8 cellular contexts compared by ENCODE assay signal in the genomic region with DNA sequence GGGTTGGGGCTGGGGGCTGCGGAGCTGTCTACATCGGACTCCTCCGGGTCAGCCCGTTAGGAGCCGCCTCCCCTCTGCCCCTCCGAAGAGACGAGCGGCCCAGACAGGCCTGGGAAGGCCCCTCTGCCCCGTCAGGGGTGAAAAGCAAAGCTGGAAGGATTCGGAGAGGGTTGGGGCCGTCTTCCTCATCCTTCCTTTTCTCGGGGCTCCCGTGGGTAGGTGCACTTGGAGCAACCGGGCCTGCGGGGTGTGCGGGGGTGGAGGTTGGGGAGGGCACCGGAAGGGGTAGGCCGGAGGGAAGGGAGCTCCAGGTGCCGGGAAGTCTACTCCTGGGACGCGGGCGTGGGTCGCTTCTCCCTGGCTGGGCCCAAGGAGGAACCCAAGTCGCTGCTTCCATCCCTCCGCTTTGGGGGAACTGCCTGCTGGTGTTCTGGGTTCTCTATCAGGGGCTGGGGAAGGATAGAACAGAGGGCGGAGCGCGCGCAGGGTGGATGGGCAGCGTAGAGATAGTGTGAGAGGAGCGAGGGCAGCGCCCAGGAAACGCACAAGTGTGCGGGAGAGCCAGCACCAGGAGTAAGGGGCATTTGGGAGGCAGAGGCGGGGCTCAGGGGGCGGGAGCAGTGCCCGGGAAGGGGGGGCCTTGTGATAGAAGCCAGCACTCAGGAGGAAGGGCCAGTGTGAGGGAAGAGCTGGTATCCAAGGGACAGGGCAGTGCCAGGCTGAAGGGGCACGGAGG. TPM values are rescaled to one million over a fixed set of nuclear protein-coding genes. Genes with fewer than 3 reads are reported as not detected.
DNase-seq lines count a peak whose midpoint lies in the region; ATAC-seq and TF ChIP-seq lines count a peak whose summit lies in the region.

No MANE protein-coding gene starts in this region.

- H3K4me3 ChIP-seq in Loucy (ENCODE audit: low read length, poor library complexity, severe bottlenecking): peak overlapping the region; percentile 85

- H2AFZ ChIP-seq in Loucy (ENCODE audit: low read length): peak overlapping the region; percentile 90

- H3K4me1 Mint-ChIP-seq in CD14-positive monocyte: peaks cover 30% of the 10 kb centered on the region

- H3K9me3 Mint-ChIP-seq in CD14-positive monocyte: peaks cover 0 to 2% (median 0%) of the 10 kb centered on the region in 7 donors

- H4K20me1 ChIP-seq in Loucy (ENCODE audit: insufficient read depth, low read length, poor library complexity, severe bottlenecking): peaks cover 15% of the 10 kb centered on the region

- H3K4me3 Mint-ChIP-seq in CD14-positive monocyte: peak overlapping the region; percentile 92 to 97

- H3K9me2 ChIP-seq in Loucy (replicated peaks; ENCODE audit: low read depth, low read length): no peaks in the 10 kb centered on the region

- intact Hi-C loops in CD14-positive monocyte (cut with micrococcal nuclease): no loop called here

- peaks cover 26% of the 10 kb centered on the region for H3K4me1 ChIP-seq in Loucy (ENCODE audit: insufficient read depth, low read length, poor library complexity, severe bottlenecking)

- H3K27ac Mint-ChIP-seq in CD14-positive monocyte: peak overlapping the region; percentile 59 to 91 (median 85)

- peaks cover 43% of the 10 kb centered on the region for H3K79me2 ChIP-seq in Loucy (ENCODE audit: insufficient read depth, low read length)

- in situ Hi-C loops in T47D (cut with HindIII; ENCODE audit: low pct_unique_long_range_greater_than_20kb, low sequenced_read_pairs): no loop called here

- TF ChIP-seq CTCF in CD14-positive monocyte (IDR thresholded peaks at IDR 0.05) (no peak), Loucy (conservative IDR thresholded peaks at IDR 0.05; ENCODE audit: low read length) (no peak)

- no peaks in the 10 kb centered on the region for H3K27me3 ChIP-seq in Loucy (ENCODE audit: insufficient read depth, low read length, poor library complexity, severe bottlenecking)

- peak overlapping the region; percentile 73 for H3K4me2 ChIP-seq in Loucy (ENCODE audit: low read depth, low read length, poor library complexity, severe bottlenecking)

- H3K9me3 ChIP-seq in Loucy (ENCODE audit: insufficient read depth, low read depth, low read length): no peaks in the 10 kb centered on the region

- H3K36me3 ChIP-seq in Loucy (ENCODE audit: insufficient read depth, low read length): peaks cover 4% of the 10 kb centered on the region; the same call in 1 of the 2 replicates

- DNase-seq in CD14-positive monocyte (ENCODE audit: low spot score): no peak
- peak in 3 of 5 experiments; percentile 15 to 57 (median 18) for DNase-seq in T-helper 2 cell
- peak; percentile 76 to 91 for DNase-seq in T47D (ENCODE audit: low read depth in 1 of 2, low spot score in 1 of 2)
- DNase-seq in iris pigment epithelial cell (ENCODE audit: low read depth): peak; percentile 61
- peak; percentile 23 to 48 for DNase-seq in stimulated activated CD4-positive, alpha-beta T cell treated with anti-CD3 and anti-CD28 coated beads, Interleukin-12 subunit alpha, Interleukin-12 subunit beta, amount 100 ng/mL, for 24 hours (ENCODE audit: low read depth in 2 of 2)

- peak; percentile 1 for ATAC-seq in GM21360 (IDR thresholded peaks at IDR 0.05; ENCODE audit: unreplicated experiment)
- no peak for ATAC-seq in HG03439 (IDR thresholded peaks at IDR 0.05; ENCODE audit: unreplicated experiment)

- no peaks in the 10 kb centered on the region for H3F3A ChIP-seq in Loucy (ENCODE audit: low read depth)

- H3K9ac ChIP-seq in Loucy (ENCODE audit: low read depth, low read length, poor library complexity, severe bottlenecking): peak overlapping the region; percentile 91

- H3K27me3 Mint-ChIP-seq in CD14-positive monocyte (ENCODE audit: low read depth in 3 of 3): peaks cover 12 to 15% (median 13%) of the 10 kb centered on the region in 3 donors

- peaks cover 16 to 22% of the 10 kb centered on the region in 2 donors for H3K36me3 Mint-ChIP-seq in CD14-positive monocyte

RNA-seq across cellular contexts. Expression of a gene that starts 0.6 kb away (rescaled TPM):
- 10 to 100 TPM; 21.7 to 24.6 TPM for polyA plus RNA-seq in CD14-positive monocyte

RNA-seq across cellular contexts. Expression of a gene that starts 0.7 kb away (rescaled TPM):
- polyA plus RNA-seq in CD14-positive monocyte: under 1 TPM in 1 of 2 donors, not detected in 1; 0.16 TPM

RNA-seq across cellular contexts. Expression of a gene that starts 15.9 kb away (rescaled TPM):
- not detected for polyA plus RNA-seq in CD14-positive monocyte

RNA-seq across cellular contexts. Expression of a gene that starts 17.8 kb away (rescaled TPM):
- polyA plus RNA-seq in CD14-positive monocyte: not detected

RNA-seq across cellular contexts. Expression of a gene that starts 24.7 kb away (rescaled TPM):
- 1 to 10 TPM; 5.8 to 7.7 TPM for polyA plus RNA-seq in CD14-positive monocyte
